ENCODE assay signal across 18 cellular contexts in genomic region chr3:109640146-109640652, GRCh38.
A peak's percentile ranks its signal among the peaks of the same experiment; 100 is the strongest.
DNase-seq lines count a peak whose midpoint lies in the region; ATAC-seq and TF ChIP-seq lines count a peak whose summit lies in the region.
"Had no signal": no experiment of that assay in that cellular context is flagged by ENCODE, and none has a peak within 500 bp of the region (broad histone marks: within the 10 kb centered on the region; RNA-seq: fewer than 3 reads in every experiment).

No MANE protein-coding gene starts in this region.

- H3K27ac Mint-ChIP-seq in activated naive CD4-positive, alpha-beta T cell treated with anti-CD3 and anti-CD28 coated beads for 36 hours = no peak overlapping the region
- H3K27ac Mint-ChIP-seq: B cell; CD4-positive, alpha-beta T cell; HFFc6 had no signal

- no peaks in the 10 kb centered on the region for H3K36me3 Mint-ChIP-seq in activated naive CD4-positive, alpha-beta T cell treated with anti-CD3 and anti-CD28 coated beads for 36 hours (ENCODE audit: low read depth)

- no peaks in the 10 kb centered on the region for H3K9me3 ChIP-seq in transverse colon

- no peak overlapping the region for H3K27ac ChIP-seq in transverse colon

- intact Hi-C loops in transverse colon (cut with DNase I; ENCODE audit: low total_unique reads) = no loop called here
- intact Hi-C loops in activated naive CD4-positive, alpha-beta T cell treated with anti-CD3 and anti-CD28 coated beads for 36 hours (cut with micrococcal nuclease) = no loop called here

- no peak for TF ChIP-seq POLR2A in transverse colon (IDR thresholded peaks at IDR 0.05)

- CTCF ChIA-PET in activated naive CD4-positive, alpha-beta T cell treated with anti-CD3 and anti-CD28 coated beads for 36 hours (lab: Charles Lee) = no interaction called here

- TF ChIP-seq CTCF in transverse colon (IDR thresholded peaks at IDR 0.05) = no peak

- DNase-seq in HuH-7 (ENCODE audit: low spot score) (peak; percentile 20), left lobe of liver (ENCODE audit: low spot score) (no peak), SHP77 treated with DMSO at 0.1 percent for 48 hours (lab: John Stamatoyannopoulos, UW) (no peak), transverse colon (no peak), NCI-H1105 (lab: John Stamatoyannopoulos, UW) (no peak)
- DNase-seq in activated naive CD4-positive, alpha-beta T cell treated with anti-CD3 and anti-CD28 coated beads for 36 hours = no peak
- DNase-seq: CD4-positive, alpha-beta T cell; DND-41; GF-D8; HFFc6; NCI-H1092; NCI-H187; NCI-H446 treated with DMSO at 0.1 percent for 48 hours; NCI-H748 treated with DMSO at 0.1 percent for 48 hours; SIG-M5 had no signal

- H3K27me3 Mint-ChIP-seq in activated naive CD4-positive, alpha-beta T cell treated with anti-CD3 and anti-CD28 coated beads for 36 hours (ENCODE audit: low read depth) = peaks cover 9% of the 10 kb centered on the region
- H3K27me3 Mint-ChIP-seq: B cell; CD4-positive, alpha-beta T cell had no signal

- no peak overlapping the region for H3K4me3 Mint-ChIP-seq in activated naive CD4-positive, alpha-beta T cell treated with anti-CD3 and anti-CD28 coated beads for 36 hours
- H3K4me3 Mint-ChIP-seq: B cell; CD4-positive, alpha-beta T cell; HFFc6 had no signal

- H3K9me3 Mint-ChIP-seq in activated naive CD4-positive, alpha-beta T cell treated with anti-CD3 and anti-CD28 coated beads for 36 hours = no peaks in the 10 kb centered on the region
- H3K9me3 Mint-ChIP-seq: CD4-positive, alpha-beta T cell; HFFc6 had no signal

- H3K4me1 Mint-ChIP-seq in activated naive CD4-positive, alpha-beta T cell treated with anti-CD3 and anti-CD28 coated beads for 36 hours (ENCODE audit: low read depth) = no peaks in the 10 kb centered on the region
- H3K4me1 Mint-ChIP-seq: B cell had no signal

- 74% methylated on average over 4 of the region's 4 CpGs for WGBS in transverse colon (ENCODE audit: low coverage in 1 of 2), 2 donors

- no peaks in the 10 kb centered on the region for H3K36me3 ChIP-seq in transverse colon

- no peak for TF ChIP-seq EP300 in transverse colon (IDR thresholded peaks at IDR 0.05; ENCODE audit: low read depth)

- H3K4me1 ChIP-seq in transverse colon = no peaks in the 10 kb centered on the region

- no peak overlapping the region for H3K4me3 ChIP-seq in transverse colon
- H3K4me3 ChIP-seq: K562 had no signal

- H3K27me3 ChIP-seq in transverse colon = no peaks in the 10 kb centered on the region

- in situ Hi-C loops in transverse colon (cut with MboI; ENCODE audit: low pct_ligation_motif_present in 1 of 4, low pct_unique_long_range_greater_than_20kb in 1 of 4, low sequenced_read_pairs in 3 of 4) = no loop called here

- ATAC-seq in SK-N-SH treated with all-trans-retinoic acid at 6 μM for 48 hours (peak; percentile 39; the same call in 1 of the 3 replicates), left lobe of liver (peak; percentile 72)
- ATAC-seq: K562 had no signal

TF ChIP-seq in SK-N-SH treated with all-trans-retinoic acid at 6 μM for 48 hours, 23 proteins besides CTCF, POLR2A, EP300 and RAD21:
- TF ChIP-seq ESRRG (CRISPR knock-in tag; IDR thresholded peaks at IDR 0.05) = no peak
- no peak for TF ChIP-seq CSDC2 (CRISPR knock-in tag; IDR thresholded peaks at IDR 0.05)
- no peak for TF ChIP-seq ZFP30 (CRISPR knock-in tag; IDR thresholded peaks at IDR 0.05)
- TF ChIP-seq ZNF565 (CRISPR knock-in tag; conservative IDR thresholded peaks at IDR 0.05; ENCODE audit: low read depth) = no peak
- no peak for TF ChIP-seq RARB (CRISPR knock-in tag; IDR thresholded peaks at IDR 0.05)
- no peak for TF ChIP-seq GLIS3 (CRISPR knock-in tag; IDR thresholded peaks at IDR 0.05)
- TF ChIP-seq ARNTL (CRISPR knock-in tag; IDR thresholded peaks at IDR 0.05; ENCODE audit: borderline replicate concordance, low read depth) = no peak
- no peak for TF ChIP-seq TSHZ2 (CRISPR knock-in tag; IDR thresholded peaks at IDR 0.05)
- TF ChIP-seq ZNF70 (CRISPR knock-in tag; IDR thresholded peaks at IDR 0.05) = no peak
- TF ChIP-seq TCF4 (CRISPR knock-in tag; IDR thresholded peaks at IDR 0.05; ENCODE audit: borderline replicate concordance) = no peak
- no peak for TF ChIP-seq TOX (CRISPR knock-in tag; IDR thresholded peaks at IDR 0.05; ENCODE audit: borderline replicate concordance)
- no peak for TF ChIP-seq ZC3H10 (CRISPR knock-in tag; IDR thresholded peaks at IDR 0.05)
- no peak for TF ChIP-seq ZFP3 (CRISPR knock-in tag; IDR thresholded peaks at IDR 0.05)
